8 cellular contexts compared by ENCODE assay signal in genomic region chr12:31731203-31731602, GRCh38. TPM values are rescaled to one million over a fixed set of nuclear protein-coding genes. Genes with fewer than 3 reads are reported as not detected.
DNase-seq lines count a peak whose midpoint lies in the region; ATAC-seq, FAIRE-seq and TF ChIP-seq lines count a peak whose summit lies in the region.
"Not testable (repeated sequence)": the region's sequence is repeated elsewhere in the genome, so short reads cannot be mapped to it uniquely, and the experiment has no call there.

No MANE protein-coding gene starts in this region.

- 79% methylated on average over 5 of the region's 5 CpGs for WGBS in K562 (ENCODE audit: insufficient coverage, low coverage, missing lambda C conversion rate)
- WGBS in smooth muscle cell (ENCODE audit: low lambda C conversion rate): 96% methylated on average over 5 of the region's 5 CpGs

- DNase-seq in SJSA1 (ENCODE audit: low read depth in 1 of 2, low spot score in 2 of 2); K562 (ENCODE audit: extremely low read depth in 1 of 4, low spot score in 3 of 4); endothelial cell of umbilical vein (ENCODE audit: low read depth, low spot score); left lung; smooth muscle cell (lab: John Stamatoyannopoulos, UW; ENCODE audit: unreplicated experiment); type B pancreatic cell (ENCODE audit: extremely low spot score, unreplicated experiment): not testable (repeated sequence)

- not testable (repeated sequence) for H3K27me3 ChIP-seq in BLaER1 treated with 17β-estradiol and CSF1 and Interleukin-3, amounts not matched to agents 10 nM and 100 nM; SJSA1 (replicated peaks); K562 (ENCODE audit: control insufficient read depth in 2 of 2, insufficient read depth in 2 of 2, low read length in 2 of 2); endothelial cell of umbilical vein (ENCODE audit: control insufficient read depth in 2 of 2, insufficient read depth in 2 of 2, low read length in 2 of 2); left lung; smooth muscle cell (ENCODE audit: low read depth)

- H3K4me1 ChIP-seq in BLaER1 treated with 17β-estradiol and CSF1 and Interleukin-3, amounts not matched to agents 10 nM and 100 nM: peaks cover 21 to 71% (median 51%) of the 10 kb centered on the region in 10 experiments
- H3K4me1 ChIP-seq in SJSA1 (replicated peaks) (peaks cover 51% of the 10 kb centered on the region), K562 (replicated peaks in 1 of 2; ENCODE audit: control insufficient read depth in 2 of 2, insufficient read depth in 2 of 2, low read length in 2 of 2) (peaks cover 14 to 47% of the 10 kb centered on the region in 2 experiments), endothelial cell of umbilical vein (ENCODE audit: control insufficient read depth, extremely low read depth, insufficient read depth, low read length) (peaks cover 37% of the 10 kb centered on the region), left lung (peaks cover 7 to 70% of the 10 kb centered on the region in 2 donors)
- not testable (repeated sequence) for H3K4me1 ChIP-seq in smooth muscle cell (ENCODE audit: low read depth)

- TF ChIP-seq POLR2A in K562 (conservative IDR thresholded peaks at IDR 0.05); endothelial cell of umbilical vein (IDR thresholded peaks at IDR 0.05; ENCODE audit: low read depth, low read length): not testable (repeated sequence)

- not testable (repeated sequence) for H4K20me1 ChIP-seq in BLaER1 treated with 17β-estradiol and CSF1 and Interleukin-3, amounts not matched to agents 10 nM and 100 nM; K562 (replicated peaks; ENCODE audit: control insufficient read depth, insufficient read depth, low read length); endothelial cell of umbilical vein (replicated peaks; ENCODE audit: control insufficient read depth, extremely low read depth, insufficient read depth, low read length); smooth muscle cell (ENCODE audit: low read depth)

- H3K9me3 Mint-ChIP-seq in nephron (peaks cover 12% of the 10 kb centered on the region), type B pancreatic cell (peaks cover 20% of the 10 kb centered on the region)

- peaks cover 30% of the 10 kb centered on the region for H3K4me1 Mint-ChIP-seq in nephron
- H3K4me1 Mint-ChIP-seq in type B pancreatic cell (ENCODE audit: unreplicated experiment): not testable (repeated sequence)

- peak overlapping the region in 1 of 11 experiments; percentile 16; a peak in 1 of 22 replicates for H3K9ac ChIP-seq in BLaER1 treated with 17β-estradiol and CSF1 and Interleukin-3, amounts not matched to agents 10 nM and 100 nM
- H3K9ac ChIP-seq in K562 (ENCODE audit: insufficient read depth in 1 of 2, low read depth in 2 of 2, low read length in 2 of 2) (peak overlapping the region in 1 of 2 experiments; percentile 34; a peak in 1 of 4 replicates), endothelial cell of umbilical vein (replicated peaks; ENCODE audit: extremely low read depth, insufficient read depth, low read length) (peak overlapping the region; percentile 75)
- H3K9ac ChIP-seq in smooth muscle cell (ENCODE audit: low read depth): not testable (repeated sequence)

- H3K36me3 Mint-ChIP-seq in nephron (ENCODE audit: low read depth): not testable (repeated sequence)
- peaks cover 38% of the 10 kb centered on the region for H3K36me3 Mint-ChIP-seq in type B pancreatic cell

- intact Hi-C loops in K562 (cut with micrococcal nuclease): loop anchor here (5.0 kb wide), 2 partner anchors 74 to 316 kb away; partner anchors contain the start of gene ETFBKMT
- intact Hi-C loops in endothelial cell of umbilical vein (cut with micrococcal nuclease); left lung (cut with DNase I): not testable (repeated sequence)

- not testable (repeated sequence) for TF ChIP-seq CTCF in K562 (IDR thresholded peaks at IDR 0.05 in 2 of 3, conservative IDR thresholded peaks at IDR 0.05 in 1 of 3; ENCODE audit: insufficient read depth in 2 of 3, low read depth in 1 of 3, low read length in 3 of 3); endothelial cell of umbilical vein (IDR thresholded peaks at IDR 0.05; ENCODE audit: extremely low read depth in 1 of 2, insufficient read depth in 1 of 2, low read depth in 1 of 2, low read length in 2 of 2); left lung (IDR thresholded peaks at IDR 0.05); nephron (IDR thresholded peaks at IDR 0.05; ENCODE audit: unreplicated experiment in 3 of 3); smooth muscle cell (IDR thresholded peaks at IDR 0.05; ENCODE audit: borderline replicate concordance, insufficient read depth, poor library complexity, severe bottlenecking); type B pancreatic cell (conservative IDR thresholded peaks at IDR 0.05)

- peaks cover 37% of the 10 kb centered on the region for H3K79me2 ChIP-seq in K562 (ENCODE audit: control insufficient read depth, insufficient read depth, low read length)
- not testable (repeated sequence) for H3K79me2 ChIP-seq in endothelial cell of umbilical vein (ENCODE audit: control insufficient read depth, insufficient read depth, low read length); smooth muscle cell (ENCODE audit: low read depth)

- POLR2A ChIA-PET in K562 (lab: Yijun Ruan, JAX) (interaction anchor here (1.3 to 2.2 kb wide), 2 partner anchors 12 to 21 kb away, joined by 4 to 5 read pairs; no protein-coding TSS in a partner anchor), endothelial cell of umbilical vein (lab: Charles Lee) (interaction anchor here (1.0 to 1.9 kb wide), 5 partner anchors 16 to 405 kb away, joined by 3 to 13 read pairs (median 4); partner anchors contain the start of gene ETFBKMT)

- H3K27ac ChIP-seq in BLaER1 treated with 17β-estradiol and CSF1 and Interleukin-3, amounts not matched to agents 10 nM and 100 nM: peak overlapping the region in 6 of 11 experiments; percentile 46 to 66 (median 62); a peak in 11 of 22 replicates
- H3K27ac ChIP-seq in SJSA1 (peak overlapping the region; percentile 92), K562 (ENCODE audit: extremely low read depth, low read depth, low read length) (peak overlapping the region; percentile 97; the same call in 2 of the 3 replicates), endothelial cell of umbilical vein (ENCODE audit: insufficient read depth, low read depth, low read length) (peak overlapping the region; percentile 95), left lung (peak overlapping the region; percentile 69 to 94), smooth muscle cell (ENCODE audit: low read depth) (peak overlapping the region; percentile 96)

- H3K4me2 ChIP-seq in BLaER1 treated with 17β-estradiol and CSF1 and Interleukin-3, amounts not matched to agents 10 nM and 100 nM: peak overlapping the region in 9 of 11 experiments; percentile 12 to 84 (median 71); a peak in 16 of 22 replicates
- H3K4me2 ChIP-seq in K562 (ENCODE audit: insufficient read depth, low read length) (peak overlapping the region; percentile 28; the same call in 1 of the 2 replicates), endothelial cell of umbilical vein (ENCODE audit: insufficient read depth, low read length) (peak overlapping the region; percentile 62), smooth muscle cell (peak overlapping the region; percentile 78)

- in situ Hi-C loops in K562 (cut with MboI): not testable (repeated sequence)

- H3K27ac Mint-ChIP-seq in nephron: peak overlapping the region; percentile 91 to 97 (median 94)
- peak overlapping the region; percentile 73 for H3K27ac Mint-ChIP-seq in type B pancreatic cell

- peaks cover 0 to 11% (median 0%) of the 10 kb centered on the region in 11 experiments; a peak in 1 of 22 replicates for H3K36me3 ChIP-seq in BLaER1 treated with 17β-estradiol and CSF1 and Interleukin-3, amounts not matched to agents 10 nM and 100 nM
- not testable (repeated sequence) for H3K36me3 ChIP-seq in SJSA1; K562 (ENCODE audit: control insufficient read depth, insufficient read depth, low read length); endothelial cell of umbilical vein (ENCODE audit: control insufficient read depth in 2 of 2, extremely low read depth in 1 of 2, insufficient read depth in 2 of 2, low read length in 2 of 2); left lung; smooth muscle cell (ENCODE audit: low read depth)

- TF ChIP-seq EP300 in K562 (IDR thresholded peaks at IDR 0.05; ENCODE audit: low read length): not testable (repeated sequence)

- not testable (repeated sequence) for FAIRE-seq in K562 (lab: Jason Lieb, UNC); endothelial cell of umbilical vein (lab: Jason Lieb, UNC)

- peaks cover 62% of the 10 kb centered on the region for H3F3A ChIP-seq in smooth muscle cell (ENCODE audit: low read depth)

- dilution Hi-C loops in endothelial cell of umbilical vein (cut with MboI; ENCODE audit: extremely low pct_ligation_motif_present, low sequenced_read_pairs): not testable (repeated sequence)

- peak overlapping the region in 2 of 10 experiments; percentile 35 to 62; a peak in 2 of 20 replicates for H3K4me3 ChIP-seq in BLaER1 treated with 17β-estradiol and CSF1 and Interleukin-3, amounts not matched to agents 10 nM and 100 nM
- H3K4me3 ChIP-seq in SJSA1; K562; endothelial cell of umbilical vein (replicated peaks in 1 of 3; ENCODE audit: insufficient read depth in 1 of 3, low read depth in 1 of 3, low read length in 3 of 3); left lung; smooth muscle cell: not testable (repeated sequence)

- H3K27me3 Mint-ChIP-seq in nephron (ENCODE audit: low read depth); type B pancreatic cell: not testable (repeated sequence)

- CTCF ChIA-PET in K562 (lab: Yijun Ruan, JAX; ENCODE audit: low intra/inter-chr PET ratio): not testable (repeated sequence)
- CTCF ChIA-PET in endothelial cell of umbilical vein (lab: Charles Lee): interaction anchor here (1.0 to 2.5 kb wide), 13 partner anchors 16 to 581 kb away, joined by 3 to 20 read pairs (median 6); no protein-coding TSS in a partner anchor

- ATAC-seq in K562, left lung: not testable (repeated sequence)

- not testable (repeated sequence) for H3K9me1 ChIP-seq in K562 (ENCODE audit: control insufficient read depth, insufficient read depth, low read length); endothelial cell of umbilical vein (replicated peaks; ENCODE audit: control insufficient read depth, extremely low read depth, insufficient read depth, low read length)

- H2AFZ ChIP-seq in K562 (ENCODE audit: low read depth, low read length); endothelial cell of umbilical vein (ENCODE audit: low read depth, low read length); smooth muscle cell (ENCODE audit: low read depth): not testable (repeated sequence)

- not testable (repeated sequence) for BruUV-seq in K562 (replicated peaks; lab: Mats Ljungman, UMichigan)
- BruUV-seq in endothelial cell of umbilical vein (replicated peaks; lab: Mats Ljungman, UMichigan): TSS peak; percentile 54

- peak overlapping the region; percentile 69 to 80 (median 76) for H3K4me3 Mint-ChIP-seq in nephron
- peak overlapping the region; percentile 63 for H3K4me3 Mint-ChIP-seq in type B pancreatic cell

- peaks cover 4 to 75% (median 18%) of the 10 kb centered on the region in 11 experiments; a peak in 17 of 22 replicates for H3K9me3 ChIP-seq in BLaER1 treated with 17β-estradiol and CSF1 and Interleukin-3, amounts not matched to agents 10 nM and 100 nM (replicated peaks in 1 of 11)
- not testable (repeated sequence) for H3K9me3 ChIP-seq in SJSA1 (replicated peaks); K562 (replicated peaks; ENCODE audit: control insufficient read depth, insufficient read depth, low read depth, low read length); endothelial cell of umbilical vein (replicated peaks; ENCODE audit: control insufficient read depth, insufficient read depth, low read length); left lung; smooth muscle cell (replicated peaks; ENCODE audit: low read depth)

- not testable (repeated sequence) for TF ChIP-seq RAD21 in K562 (CRISPR knock-in tag; conservative IDR thresholded peaks at IDR 0.05 in 1 of 2, IDR thresholded peaks at IDR 0.05 in 1 of 2)

RNA-seq across cellular contexts. Expression of gene AMN1, which starts 2.4 kb away (rescaled TPM):
- total RNA-seq in SJSA1 (2014; rRNA removed; shearing (Covaris generic)): 14.2 and 14.8 TPM in 2 replicates
- total RNA-seq in K562 (2011; cell fraction: chromatin; rRNA removed; ENCODE audit: low replicate concordance): 13.1 and 20.6 TPM in 2 replicates
- 7.5 and 9.8 TPM in 2 replicates for total RNA-seq in K562 (2011; cell fraction: nucleolus; rRNA removed)
- total RNA-seq in K562 (2011; cell fraction: nucleoplasm; rRNA removed): 12.9 and 18.0 TPM in 2 replicates
- total RNA-seq in K562 (2014; rRNA removed) (5.2 and 6.1 TPM in 2 replicates), K562 (2014; rRNA removed; fragmentation: Illumina TruSeq; extraction: Trizol) (10.3 and 12.4 TPM in 2 replicates), K562 (2015; rRNA removed; fragmentation: Illumina TruSeq; extraction: Trizol) (7.5 and 7.9 TPM in 2 replicates), K562 (2021) (5.4 and 8.8 TPM in 2 replicates), endothelial cell of umbilical vein (8.5 and 11.8 TPM in 2 replicates), left lung (10 to 100 TPM in 1 of 2 donors, 1 to 10 TPM in 1; 6.6 to 11.5 TPM), smooth muscle cell (11.2 and 12.0 TPM in 2 replicates), type B pancreatic cell (ENCODE audit: low replicate concordance) (5.5 and 9.6 TPM in 2 replicates)
- polyA plus RNA-seq in K562 (2011; rRNA removed) (25.8 and 26.6 TPM in 2 replicates), K562 (2014; fragmentation: Illumina TruSeq; extraction: Trizol) (11.4 and 13.3 TPM in 2 replicates), K562 (2014; fragmentation: Nextera tagmentation; extraction: Ambion mirVana) (10 to 100 TPM; 26.9 to 27.6 TPM), K562 (2014; rRNA removed) (12.8 and 13.0 TPM in 2 replicates), endothelial cell of umbilical vein (11.3 and 18.0 TPM in 2 replicates), smooth muscle cell (7.3 and 11.1 TPM in 2 replicates)
- 6.7 and 21.0 TPM in 2 replicates for polyA plus RNA-seq in K562 (2011; cell fraction: cytosol; rRNA removed)
- 10.9 and 20.0 TPM in 2 replicates for polyA plus RNA-seq in K562 (2011; cell fraction: nucleus; rRNA removed)
- 6.8 and 13.1 TPM in 2 replicates for polyA plus RNA-seq in K562 (2012)
- polyA minus RNA-seq in K562 (2011; rRNA and poly(A)+ RNA removed): 18.5 and 19.7 TPM in 2 replicates
- 5.2 and 7.9 TPM in 2 replicates for polyA minus RNA-seq in K562 (2011; cell fraction: cytosol; rRNA and poly(A)+ RNA removed)
- 3.0 and 9.9 TPM in 2 replicates for polyA minus RNA-seq in K562 (2011; cell fraction: nucleus; rRNA and poly(A)+ RNA removed)
- polyA plus RNA-seq in endothelial cell of umbilical vein (2011; cell fraction: cytosol; rRNA removed): 14.6 and 15.9 TPM in 2 replicates
- polyA plus RNA-seq in endothelial cell of umbilical vein (2011; cell fraction: nucleus; rRNA removed): 11.1 and 15.5 TPM in 2 replicates
- polyA plus RNA-seq in endothelial cell of umbilical vein (2012): 10.9 and 17.3 TPM in 2 replicates
- 10.0 and 12.7 TPM in 2 replicates for polyA minus RNA-seq in endothelial cell of umbilical vein
- polyA minus RNA-seq in endothelial cell of umbilical vein (2011; cell fraction: cytosol; rRNA and poly(A)+ RNA removed): 2.6 TPM
- polyA minus RNA-seq in endothelial cell of umbilical vein (2011; cell fraction: nucleus; rRNA and poly(A)+ RNA removed): 5.9 and 9.0 TPM in 2 replicates

Comparison
In these comparisons a context has a peak if more than half of its experiments do, and no peak if none do; other contexts are left out.
1. H3K4me2 ChIP-seq: peak in every context shown above with its lines; median percentile 78 in smooth muscle cell; 71 in BLaER1 treated with 17β-estradiol and CSF1 and Interleukin-3, amounts not matched to agents 10 nM and 100 nM; 62 in endothelial cell of umbilical vein; 28 in K562.